In genomic region chr9:114505187-114506081, GRCh38 we compare ENCODE assay signal across 7 cellular contexts.
DNase-seq lines count a peak whose midpoint lies in the region; ATAC-seq and TF ChIP-seq lines count a peak whose summit lies in the region.

Gene WHRN, minus strand, starts transcription at chr9:114505473. Its CDS starts 672 bp downstream, at chr9:114504801.

- H3K4me3 ChIP-seq in choroid plexus epithelial cell (ENCODE audit: low read depth, low read length) = peak within 1 kb of the TSS; percentile 70

- TF ChIP-seq CTCF in choroid plexus epithelial cell (conservative IDR thresholded peaks at IDR 0.05; ENCODE audit: low read depth, low read length) = no peak

- ATAC-seq in GM18867 (IDR thresholded peaks at IDR 0.05; ENCODE audit: unreplicated experiment) (peak; percentile 88), HG03139 (IDR thresholded peaks at IDR 0.05; ENCODE audit: unreplicated experiment) (peak; percentile 55)

- peak; percentile 88 for DNase-seq in NCI-H345 treated with DMSO at 0.1 percent for 48 hours (lab: John Stamatoyannopoulos, UW; ENCODE audit: unreplicated experiment)
- peak; percentile 91 to 93 for DNase-seq in activated CD4-positive, alpha-beta T cell treated with anti-CD3 and anti-CD28 coated beads for 4 hours
- DNase-seq in choroid plexus epithelial cell (ENCODE audit: low read depth) = peak; percentile 82
- DNase-seq in kidney glomerular epithelial cell (lab: John Stamatoyannopoulos, UW) = peak; percentile 81
- DNase-seq in stimulated activated CD4-positive, alpha-beta T cell treated with anti-CD3 and anti-CD28 coated beads, Interleukin-12 subunit alpha, Interleukin-12 subunit beta, amount 100 ng/mL, for 48 hours (ENCODE audit: low read depth in 2 of 3, low spot score in 1 of 3) = peak; percentile 76 to 87 (median 77)

Comparison
In these comparisons a context has a peak if more than half of its experiments do, and no peak if none do; other contexts are left out.
1. Peak in every context shown above with its lines: DNase-seq, ATAC-seq and H3K4me3 ChIP-seq.